In genomic region chr14:63751076-63751475, GRCh38 we compare ENCODE assay signal across 1 cellular context.
"Not testable (repeated sequence)": the region's sequence is repeated elsewhere in the genome, so short reads cannot be mapped to it uniquely, and the experiment has no call there.

No MANE protein-coding gene starts in this region.

- H3K27me3 Mint-ChIP-seq in dendritic cell treated with granulocyte-macrophage colony-stimulating factor and Interleukin-4, amounts not matched to agents 40 ng/mL and 50 ng/mL, for 4 days: not testable (repeated sequence)

- H3K4me3 Mint-ChIP-seq in dendritic cell treated with granulocyte-macrophage colony-stimulating factor and Interleukin-4, amounts not matched to agents 40 ng/mL and 50 ng/mL, for 4 days: not testable (repeated sequence)

- intact Hi-C loops in dendritic cell treated with granulocyte-macrophage colony-stimulating factor and Interleukin-4, amounts not matched to agents 40 ng/mL and 50 ng/mL, for 4 days (cut with micrococcal nuclease): not testable (repeated sequence)

- H3K36me3 Mint-ChIP-seq in dendritic cell treated with granulocyte-macrophage colony-stimulating factor and Interleukin-4, amounts not matched to agents 40 ng/mL and 50 ng/mL, for 4 days (ENCODE audit: low read depth): not testable (repeated sequence)

- not testable (repeated sequence) for H3K9me3 Mint-ChIP-seq in dendritic cell treated with granulocyte-macrophage colony-stimulating factor and Interleukin-4, amounts not matched to agents 40 ng/mL and 50 ng/mL, for 4 days

- H3K27ac Mint-ChIP-seq in dendritic cell treated with granulocyte-macrophage colony-stimulating factor and Interleukin-4, amounts not matched to agents 40 ng/mL and 50 ng/mL, for 4 days: peak overlapping the region; percentile 53

- H3K4me1 Mint-ChIP-seq in dendritic cell treated with granulocyte-macrophage colony-stimulating factor and Interleukin-4, amounts not matched to agents 40 ng/mL and 50 ng/mL, for 4 days (ENCODE audit: low read depth): peaks cover 12% of the 10 kb centered on the region
